Comparison of ENCODE assay signal across 13 cellular contexts in genomic region chr3:153552887-153553604, GRCh38.
"Had no signal": no experiment of that assay in that cellular context is flagged by ENCODE, and none has a peak within 500 bp of the region (broad histone marks: within the 10 kb centered on the region; RNA-seq: fewer than 3 reads in every experiment).

No MANE protein-coding gene starts in this region.

- H3K9me3 ChIP-seq: ascending aorta, psoas muscle, uterus had no signal

- DNase-seq: activated CD4-positive, alpha-beta T cell treated with anti-CD3 and anti-CD28 coated beads, Interleukin-2, amount 10 ng/mL, durations not matched to agents 24 days and 14 days; activated CD4-positive, CD25-positive, alpha-beta regulatory T cell; activated CD8-positive, alpha-beta T cell treated with anti-CD3 and anti-CD28 coated beads, Interleukin-2, amount 10 ng/mL, durations not matched to agents 7 days and 5 days; naive B cell; psoas muscle; uterus had no signal

- H3K27me3 Mint-ChIP-seq: activated CD4-positive, alpha-beta T cell treated with anti-CD3 and anti-CD28 coated beads, Interleukin-2, amount 10 ng/mL, durations not matched to agents 24 days and 14 days had no signal

- H3K4me1 Mint-ChIP-seq: naive B cell had no signal

- H3K9me3 Mint-ChIP-seq: stimulated activated effector memory CD8-positive, alpha-beta T cell treated with anti-CD3 and anti-CD28 coated beads, Interleukin-12 subunit alpha, Interleukin-12 subunit beta, amount 100 ng/mL, for 72 hours had no signal

- H3K4me3 ChIP-seq: ascending aorta, esophagus muscularis mucosa, lung, neural progenitor cell, psoas muscle, tibial nerve, uterus had no signal

- H3K4me1 ChIP-seq: ascending aorta, esophagus muscularis mucosa, neural progenitor cell, psoas muscle, tibial nerve, uterus had no signal

- H3K36me3 ChIP-seq: ascending aorta, esophagus muscularis mucosa, neural progenitor cell, tibial nerve, uterus had no signal

- H3K27ac Mint-ChIP-seq: activated CD4-positive, alpha-beta T cell treated with anti-CD3 and anti-CD28 coated beads, Interleukin-2, amount 10 ng/mL, durations not matched to agents 24 days and 14 days; activated CD8-positive, alpha-beta T cell treated with anti-CD3 and anti-CD28 coated beads, Interleukin-2, amount 10 ng/mL, durations not matched to agents 7 days and 5 days; naive B cell; neural progenitor cell; stimulated activated effector memory CD8-positive, alpha-beta T cell treated with anti-CD3 and anti-CD28 coated beads, Interleukin-12 subunit alpha, Interleukin-12 subunit beta, amount 100 ng/mL, for 72 hours; T-helper 2 cell treated with Interferon-gamma antibody and Interleukin-4, amounts not matched to agents 5 μg/mL and 100 μg/mL, for 36 hours had no signal

- H3K27ac ChIP-seq: ascending aorta, esophagus muscularis mucosa, neural progenitor cell, psoas muscle, tibial nerve, uterus had no signal

- H3K4me3 Mint-ChIP-seq: activated CD4-positive, alpha-beta T cell treated with anti-CD3 and anti-CD28 coated beads, Interleukin-2, amount 10 ng/mL, durations not matched to agents 24 days and 14 days; activated CD8-positive, alpha-beta T cell treated with anti-CD3 and anti-CD28 coated beads, Interleukin-2, amount 10 ng/mL, durations not matched to agents 7 days and 5 days; naive B cell; neural progenitor cell; stimulated activated effector memory CD8-positive, alpha-beta T cell treated with anti-CD3 and anti-CD28 coated beads, Interleukin-12 subunit alpha, Interleukin-12 subunit beta, amount 100 ng/mL, for 72 hours; T-helper 2 cell treated with Interferon-gamma antibody and Interleukin-4, amounts not matched to agents 5 μg/mL and 100 μg/mL, for 36 hours had no signal

- ATAC-seq: activated CD8-positive, alpha-beta T cell treated with anti-CD3 and anti-CD28 coated beads, Interleukin-2, amount 10 ng/mL, durations not matched to agents 7 days and 5 days; psoas muscle; stimulated activated effector memory CD8-positive, alpha-beta T cell treated with anti-CD3 and anti-CD28 coated beads, Interleukin-12 subunit alpha, Interleukin-12 subunit beta, amount 100 ng/mL, for 72 hours had no signal

- H3K27me3 ChIP-seq: ascending aorta, esophagus muscularis mucosa, neural progenitor cell, tibial nerve, uterus had no signal

- H3K36me3 Mint-ChIP-seq: naive B cell; neural progenitor cell; stimulated activated effector memory CD8-positive, alpha-beta T cell treated with anti-CD3 and anti-CD28 coated beads, Interleukin-12 subunit alpha, Interleukin-12 subunit beta, amount 100 ng/mL, for 72 hours had no signal
